1 cellular context compared by ENCODE assay signal in the genomic region with DNA sequence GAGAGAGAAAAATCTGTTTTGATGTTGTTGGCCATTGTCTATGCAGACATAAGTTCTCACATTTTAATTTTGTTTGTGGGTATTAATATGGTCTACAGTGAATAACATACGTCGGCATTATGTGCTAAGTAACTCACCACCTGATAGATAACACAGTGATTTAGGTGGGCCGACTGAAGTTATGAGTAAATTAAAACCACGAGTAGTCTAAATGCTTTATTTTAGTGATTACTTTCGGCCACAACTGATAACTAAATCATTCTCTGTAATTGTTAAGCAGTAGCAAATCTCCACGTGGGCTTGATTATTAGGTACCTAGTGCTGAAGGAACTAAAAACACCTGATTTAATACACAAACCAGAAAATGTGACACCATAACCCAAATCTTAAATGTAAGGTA.
TF ChIP-seq lines count a peak whose summit lies in the region.

No MANE protein-coding gene starts in this region.

TF ChIP-seq in HepG2, 621 proteins besides CTCF, POLR2A, EP300 and RAD21:
- TF ChIP-seq ZBTB8A (CRISPR knock-in tag; IDR thresholded peaks at IDR 0.05; ENCODE audit: borderline replicate concordance, low read depth) (no peak), JUND (CRISPR knock-in tag; IDR thresholded peaks at IDR 0.05) (no peak), PLRG1 (conservative IDR thresholded peaks at IDR 0.05) (no peak), CREB1 (IDR thresholded peaks at IDR 0.05) (no peak), CREB1 (CRISPR knock-in tag; IDR thresholded peaks at IDR 0.05) (no peak)
- TF ChIP-seq, protein P1, sequence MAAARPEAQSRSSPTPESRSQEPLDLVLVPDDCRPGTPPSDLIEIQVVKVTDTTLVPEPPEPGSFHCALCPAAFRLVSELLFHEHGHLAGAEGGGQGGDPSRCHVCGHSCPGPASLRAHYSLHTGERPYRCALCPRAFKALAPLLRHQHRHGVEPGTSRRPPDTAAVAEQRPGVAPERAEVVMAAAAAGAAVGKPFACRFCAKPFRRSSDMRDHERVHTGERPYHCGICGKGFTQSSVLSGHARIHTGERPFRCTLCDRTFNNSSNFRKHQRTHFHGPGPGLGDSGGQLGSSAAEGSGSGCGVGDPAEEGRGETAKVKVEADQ (CRISPR knock-in tag; IDR thresholded peaks at IDR 0.05; ENCODE audit: borderline replicate concordance), result no peak
